ENCODE assay signal across 22 cellular contexts in genomic region chr4:118993329-118993728, GRCh38.
DNase-seq lines count a peak whose midpoint lies in the region; ATAC-seq and TF ChIP-seq lines count a peak whose summit lies in the region.
"Had no signal": no experiment of that assay in that cellular context is flagged by ENCODE, and none has a peak within 500 bp of the region (broad histone marks: within the 10 kb centered on the region; RNA-seq: fewer than 3 reads in every experiment).

No MANE protein-coding gene starts in this region.

- peaks cover 0 to 68% (median 35%) of the 10 kb centered on the region in 12 donors for H3K4me1 ChIP-seq in heart left ventricle
- peaks cover 0 to 37% of the 10 kb centered on the region in 2 donors for H3K4me1 ChIP-seq in right atrium auricular region
- peaks cover 6 to 8% of the 10 kb centered on the region in 2 donors for H3K4me1 ChIP-seq in muscle layer of duodenum (ENCODE audit: control insufficient read depth in 1 of 2, insufficient read depth in 2 of 2, low read length in 2 of 2)
- H3K4me1 ChIP-seq in skeletal muscle tissue (ENCODE audit: control insufficient read depth in 3 of 3, insufficient read depth in 3 of 3, low read length in 3 of 3), result peaks cover 36 to 60% (median 49%) of the 10 kb centered on the region in 3 donors
- peaks cover 33% of the 10 kb centered on the region for H3K4me1 ChIP-seq in vagina

- H3K4me1 Mint-ChIP-seq in mesothelial cell of epicardium, result peaks cover 15% of the 10 kb centered on the region

- TF ChIP-seq CTCF in heart left ventricle (IDR thresholded peaks at IDR 0.05) (no peak), right atrium auricular region (IDR thresholded peaks at IDR 0.05) (no peak), vagina (IDR thresholded peaks at IDR 0.05) (no peak), mesothelial cell of epicardium (IDR thresholded peaks at IDR 0.05; ENCODE audit: unreplicated experiment) (no peak)

- H3K36me3 ChIP-seq in heart left ventricle (no peaks in the 10 kb centered on the region), right atrium auricular region (no peaks in the 10 kb centered on the region), muscle layer of duodenum (ENCODE audit: control insufficient read depth in 1 of 2, insufficient read depth in 2 of 2, low read length in 2 of 2) (no peaks in the 10 kb centered on the region), skeletal muscle tissue (ENCODE audit: control insufficient read depth in 3 of 3, insufficient read depth in 3 of 3, low read length in 3 of 3) (no peaks in the 10 kb centered on the region), vagina (no peaks in the 10 kb centered on the region)

- H3K4me3 Mint-ChIP-seq in mesothelial cell of epicardium, result no peak overlapping the region
- H3K4me3 Mint-ChIP-seq: CD4-positive, alpha-beta T cell had no signal

- H3K9ac ChIP-seq in skeletal muscle tissue (ENCODE audit: low read depth in 1 of 3, low read length in 3 of 3), result no peak overlapping the region
- H3K9ac ChIP-seq: GM23248 had no signal

- 93 to 97% (median 95%) methylated on average over 2 of the region's 2 CpGs for WGBS in heart left ventricle, 4 donors

- TF ChIP-seq POLR2A in heart left ventricle (IDR thresholded peaks at IDR 0.05) (no peak), vagina (IDR thresholded peaks at IDR 0.05) (no peak)

- H3K27me3 ChIP-seq in heart left ventricle (no peaks in the 10 kb centered on the region), right atrium auricular region (no peaks in the 10 kb centered on the region), muscle layer of duodenum (ENCODE audit: low read depth, low read length) (no peaks in the 10 kb centered on the region), skeletal muscle tissue (ENCODE audit: control insufficient read depth in 3 of 3, insufficient read depth in 3 of 3, low read length in 3 of 3) (no peaks in the 10 kb centered on the region), vagina (no peaks in the 10 kb centered on the region)
- H3K27me3 ChIP-seq: BE2C had no signal

- H3K27me3 Mint-ChIP-seq in mesothelial cell of epicardium (ENCODE audit: low read depth), result no peaks in the 10 kb centered on the region

- ATAC-seq in heart left ventricle, result no peak

- no peaks in the 10 kb centered on the region for H3K36me3 Mint-ChIP-seq in mesothelial cell of epicardium

- no peak overlapping the region for H3K4me3 ChIP-seq in heart left ventricle
- H3K4me3 ChIP-seq in right atrium auricular region, result no peak overlapping the region
- H3K4me3 ChIP-seq in muscle layer of duodenum (ENCODE audit: low read depth in 1 of 2, low read length in 2 of 2), result no peak overlapping the region
- no peak overlapping the region for H3K4me3 ChIP-seq in skeletal muscle tissue (ENCODE audit: low read length in 3 of 3)
- no peak overlapping the region for H3K4me3 ChIP-seq in vagina
- H3K4me3 ChIP-seq: GM23248 had no signal

- no peak overlapping the region for H3K27ac Mint-ChIP-seq in mesothelial cell of epicardium
- H3K27ac Mint-ChIP-seq: CD4-positive, alpha-beta T cell had no signal

- H3K27ac ChIP-seq in heart left ventricle (peak overlapping the region in 8 of 12 donors; percentile 12 to 89 (median 56)), right atrium auricular region (peak overlapping the region in 1 of 2 donors; percentile 87), muscle layer of duodenum (ENCODE audit: low read length) (peak overlapping the region; percentile 93), skeletal muscle tissue (ENCODE audit: low read depth, low read length) (peak overlapping the region; percentile 81), vagina (peak overlapping the region; percentile 48)
- H3K27ac ChIP-seq: GM23248, RWPE1 had no signal

- intact Hi-C loops in heart left ventricle (cut with DNase I), result loop anchor here in 2 of 10 donors (5.0 kb wide), 2 partner anchors 34 to 39 kb away; no protein-coding TSS in a partner anchor
- intact Hi-C loops in vagina (cut with DNase I), result no loop called here
- intact Hi-C loops in posterior vena cava (cut with DNase I), result loop anchor here in 1 of 2 donors (5.0 kb wide), 1 partner anchor 39 kb away; no protein-coding TSS in a partner anchor

- no peak for DNase-seq in heart left ventricle
- no peak for DNase-seq in right atrium auricular region (ENCODE audit: low spot score)
- no peak for DNase-seq in vagina (ENCODE audit: extremely low spot score in 2 of 2)
- DNase-seq in mesothelial cell of epicardium (ENCODE audit: low spot score in 2 of 2, unreplicated experiment in 2 of 2), result no peak
- no peak for DNase-seq in posterior vena cava (ENCODE audit: low spot score)
- no peak for DNase-seq in NAMALWA (ENCODE audit: low spot score)
- DNase-seq: 8988T; BE2C; Calu3; CD4-positive, alpha-beta T cell; DMS79 treated with DMSO at 0.1 percent for 48 hours; GM23248; KG1; NCI-H1048; NCI-H1436 treated with DMSO at 0.1 percent for 48 hours; NCI-H2029 treated with DMSO at 0.1 percent for 48 hours; NCI-H2171 treated with DMSO at 0.1 percent for 48 hours; NCI-H510A; NCI-H774 had no signal

- H3K9me3 Mint-ChIP-seq in mesothelial cell of epicardium, result no peaks in the 10 kb centered on the region
- H3K9me3 Mint-ChIP-seq: CD4-positive, alpha-beta T cell had no signal

- H3K9me3 ChIP-seq in heart left ventricle (no peaks in the 10 kb centered on the region), right atrium auricular region (no peaks in the 10 kb centered on the region), muscle layer of duodenum (ENCODE audit: control insufficient read depth in 1 of 2, low read length in 2 of 2) (no peaks in the 10 kb centered on the region), skeletal muscle tissue (ENCODE audit: control insufficient read depth in 3 of 3, low read length in 3 of 3) (no peaks in the 10 kb centered on the region), vagina (no peaks in the 10 kb centered on the region)
- H3K9me3 ChIP-seq: BE2C had no signal
